In genomic region chr9:20835364-20836286, GRCh38 we compare ENCODE assay signal across 1 cellular context.
TF ChIP-seq lines count a peak whose summit lies in the region.

No MANE protein-coding gene starts in this region.

TF ChIP-seq in HepG2, 621 proteins besides CTCF, POLR2A, EP300 and RAD21 (continued from another document and continues in another):
- TF ChIP-seq SKIL (CRISPR knock-in tag; IDR thresholded peaks at IDR 0.05; ENCODE audit: borderline replicate concordance) = peak; percentile 72
- no peak for TF ChIP-seq PBX3 (CRISPR knock-in tag; IDR thresholded peaks at IDR 0.05; ENCODE audit: borderline replicate concordance)
- no peak for TF ChIP-seq NFATC3 (CRISPR knock-in tag; IDR thresholded peaks at IDR 0.05)
- no peak for TF ChIP-seq CENPT (CRISPR knock-in tag; IDR thresholded peaks at IDR 0.05; ENCODE audit: low read depth)
- TF ChIP-seq SP140L (CRISPR knock-in tag; IDR thresholded peaks at IDR 0.05; ENCODE audit: borderline replicate concordance) = no peak
- TF ChIP-seq LBX2 (CRISPR knock-in tag; IDR thresholded peaks at IDR 0.05; ENCODE audit: borderline replicate concordance) = no peak
- no peak for TF ChIP-seq ATF7 (IDR thresholded peaks at IDR 0.05)
- no peak for TF ChIP-seq ATF7 (CRISPR knock-in tag; IDR thresholded peaks at IDR 0.05)
- no peak for TF ChIP-seq IKZF1 (IDR thresholded peaks at IDR 0.05)
- TF ChIP-seq UBTF (CRISPR knock-in tag; IDR thresholded peaks at IDR 0.05) = no peak
- TF ChIP-seq ATF7-NPFF (CRISPR knock-in tag; IDR thresholded peaks at IDR 0.05; ENCODE audit: low read depth) = no peak
- TF ChIP-seq ZNF782 (CRISPR knock-in tag; IDR thresholded peaks at IDR 0.05; ENCODE audit: borderline replicate concordance) = no peak
- TF ChIP-seq PITX1 (CRISPR knock-in tag; IDR thresholded peaks at IDR 0.05) = 0 out of 2 replicates have a peak, but pooled peaks have one; percentile 59
- no peak for TF ChIP-seq TRIM22 (IDR thresholded peaks at IDR 0.05)
- TF ChIP-seq ZNF605 (CRISPR knock-in tag; IDR thresholded peaks at IDR 0.05) = no peak
- no peak for TF ChIP-seq ZNF781 (CRISPR knock-in tag; IDR thresholded peaks at IDR 0.05; ENCODE audit: borderline replicate concordance, not compliant biosample characterization)
- TF ChIP-seq HES4 (CRISPR knock-in tag; IDR thresholded peaks at IDR 0.05; ENCODE audit: borderline replicate concordance) = no peak
- TF ChIP-seq ZBTB7B (CRISPR knock-in tag; IDR thresholded peaks at IDR 0.05) = no peak
- no peak for TF ChIP-seq JUNB (CRISPR knock-in tag; IDR thresholded peaks at IDR 0.05; ENCODE audit: borderline replicate concordance)
- TF ChIP-seq BRD4 (CRISPR knock-in tag; IDR thresholded peaks at IDR 0.05) = no peak
- TF ChIP-seq MLXIP (CRISPR knock-in tag; IDR thresholded peaks at IDR 0.05; ENCODE audit: borderline replicate concordance) = no peak
- no peak for TF ChIP-seq ATRX (CRISPR knock-in tag; IDR thresholded peaks at IDR 0.05; ENCODE audit: borderline replicate concordance)
- peak; percentile 44 for TF ChIP-seq SAP130 (CRISPR knock-in tag; IDR thresholded peaks at IDR 0.05; ENCODE audit: low read depth)
- TF ChIP-seq RARG (CRISPR knock-in tag; IDR thresholded peaks at IDR 0.05; ENCODE audit: low read depth) = no peak
- TF ChIP-seq SIX4 (CRISPR knock-in tag; IDR thresholded peaks at IDR 0.05) = no peak
- no peak for TF ChIP-seq NFYB (CRISPR knock-in tag; IDR thresholded peaks at IDR 0.05)
- TF ChIP-seq ZNF230 (CRISPR knock-in tag; IDR thresholded peaks at IDR 0.05) = no peak
- TF ChIP-seq SNAPC5 (CRISPR knock-in tag; IDR thresholded peaks at IDR 0.05; ENCODE audit: borderline replicate concordance) = no peak
- no peak for TF ChIP-seq PBX2 (CRISPR knock-in tag; IDR thresholded peaks at IDR 0.05)
- no peak for TF ChIP-seq ZFP90 (CRISPR knock-in tag; IDR thresholded peaks at IDR 0.05; ENCODE audit: borderline replicate concordance)
- 0 out of 2 replicates have a peak, but pooled peaks have one; percentile 45 for TF ChIP-seq KLF6 (CRISPR knock-in tag; IDR thresholded peaks at IDR 0.05)
- TF ChIP-seq AGO2 (optimal IDR thresholded peaks at IDR 0.05; ENCODE audit: low read depth, low read length) = no peak
- TF ChIP-seq PHF8 (CRISPR knock-in tag; IDR thresholded peaks at IDR 0.05) = no peak
- no peak for TF ChIP-seq CHCHD3 (CRISPR knock-in tag; IDR thresholded peaks at IDR 0.05)
- TF ChIP-seq ZNF546 (CRISPR knock-in tag; conservative IDR thresholded peaks at IDR 0.05) = no peak
- no peak for TF ChIP-seq ARNT (IDR thresholded peaks at IDR 0.05)
- no peak for TF ChIP-seq ZIK1 (CRISPR knock-in tag; IDR thresholded peaks at IDR 0.05; ENCODE audit: borderline replicate concordance, low read depth)
- peak; percentile 66 for TF ChIP-seq HDAC1 (CRISPR knock-in tag; IDR thresholded peaks at IDR 0.05)
- peak; percentile 84 for TF ChIP-seq TCF7 (IDR thresholded peaks at IDR 0.05; ENCODE audit: low read depth)
- no peak for TF ChIP-seq ZNF740 (CRISPR knock-in tag; IDR thresholded peaks at IDR 0.05)
- no peak for TF ChIP-seq ZNF557 (CRISPR knock-in tag; IDR thresholded peaks at IDR 0.05)
- no peak for TF ChIP-seq ZNF446 (CRISPR knock-in tag; IDR thresholded peaks at IDR 0.05)
- no peak for TF ChIP-seq ZBTB21 (CRISPR knock-in tag; IDR thresholded peaks at IDR 0.05)
- no peak for TF ChIP-seq ZNF564 (CRISPR knock-in tag; IDR thresholded peaks at IDR 0.05)
- TF ChIP-seq ZNF124 (CRISPR knock-in tag; IDR thresholded peaks at IDR 0.05) = no peak
- TF ChIP-seq CEBPB (IDR thresholded peaks at IDR 0.05; ENCODE audit: borderline replicate concordance, low read depth, low read length) = peak; percentile 97
- TF ChIP-seq ZBTB33 (CRISPR knock-in tag; IDR thresholded peaks at IDR 0.05) = no peak; the same call in 1 of the 2 replicates
- TF ChIP-seq ZSCAN5A (CRISPR knock-in tag; IDR thresholded peaks at IDR 0.05; ENCODE audit: borderline replicate concordance) = no peak; the same call in 1 of the 2 replicates
- TF ChIP-seq REPIN1 (CRISPR knock-in tag; IDR thresholded peaks at IDR 0.05; ENCODE audit: borderline replicate concordance, low read depth) = no peak
- no peak for TF ChIP-seq ZNF607 (CRISPR knock-in tag; IDR thresholded peaks at IDR 0.05; ENCODE audit: borderline replicate concordance)
- TF ChIP-seq ZNF431 (CRISPR knock-in tag; IDR thresholded peaks at IDR 0.05; ENCODE audit: borderline replicate concordance, low read depth) = no peak
- TF ChIP-seq ZSCAN30 (CRISPR knock-in tag; IDR thresholded peaks at IDR 0.05) = no peak
- TF ChIP-seq CHD4 (IDR thresholded peaks at IDR 0.05; ENCODE audit: borderline replicate concordance, low read length) = no peak
- TF ChIP-seq SOX6 (IDR thresholded peaks at IDR 0.05) = no peak
- TF ChIP-seq SOX6 (CRISPR knock-in tag; IDR thresholded peaks at IDR 0.05) = peak; percentile 93
- TF ChIP-seq TGIF2 (CRISPR knock-in tag; IDR thresholded peaks at IDR 0.05) = no peak; the same call in 1 of the 2 replicates
